Comparison of ENCODE assay signal across 8 cellular contexts in genomic region chr20:53413188-53413631, GRCh38.
DNase-seq lines count a peak whose midpoint lies in the region; ATAC-seq, FAIRE-seq and TF ChIP-seq lines count a peak whose summit lies in the region.

No MANE protein-coding gene starts in this region.

- no peak overlapping the region for H2AK5ac ChIP-seq in H1 (ENCODE audit: low read depth, low read length)

- peak; percentile 12 to 51 (median 28) for DNase-seq in CD4-positive, alpha-beta T cell
- DNase-seq in WTC11 (ENCODE audit: low spot score) (peak; percentile 88), H1 (ENCODE audit: low read depth in 1 of 2, low spot score in 2 of 2) (peak; percentile 73 to 86), retinal pigment epithelial cell (ENCODE audit: low read depth) (no peak), hippocampal formation (lab: John Stamatoyannopoulos, UW) (no peak), ureter (ENCODE audit: low spot score) (no peak)

- intact Hi-C loops in CD4-positive, alpha-beta T cell (cut with DNase I, micrococcal nuclease), result loop anchor here in 1 of 2 experiments (5.0 to 10.0 kb wide), 2 partner anchors 529 to 782 kb away; no protein-coding TSS in a partner anchor

- FAIRE-seq in H1 (lab: Jason Lieb, UNC), result peak; percentile 89

- WGBS in H1 (ENCODE audit: extremely low coverage in 1 of 2, insufficient coverage in 1 of 2, insufficient read length in 1 of 2, insufficient replicate concordance in 2 of 2, low coverage in 1 of 2, low lambda C conversion rate in 2 of 2, missing lambda C conversion rate in 1 of 2), 2 experiments, result 23% methylated on average over 15 of the region's 15 CpGs; no CpG with 5 or more reads in 1 of the 2 experiments

- H3K79me1 ChIP-seq in H1 (ENCODE audit: low read depth, low read length), result no peaks in the 10 kb centered on the region

- peak overlapping the region; percentile 92; the same call in 1 of the 2 replicates for H3K18ac ChIP-seq in H1 (ENCODE audit: extremely low read depth, low read length)

- TF ChIP-seq POLR2A in H1 (IDR thresholded peaks at IDR 0.05; ENCODE audit: control extremely low read depth in 1 of 2, low read depth in 2 of 2, low read length in 2 of 2), result no peak

- H2BK12ac ChIP-seq in H1 (ENCODE audit: low read depth, low read length), result peak overlapping the region; percentile 62; the same call in 1 of the 2 replicates

- H4K20me1 ChIP-seq in H1 (replicated peaks in 1 of 2; ENCODE audit: control insufficient read depth in 1 of 2, insufficient read depth in 2 of 2, low read length in 2 of 2), result no peaks in the 10 kb centered on the region

- no peak overlapping the region for H3K14ac ChIP-seq in H1 (ENCODE audit: insufficient read length)

- no peak overlapping the region for H2BK15ac ChIP-seq in H1 (ENCODE audit: low read length)

- H3K27ac Mint-ChIP-seq in CD4-positive, alpha-beta T cell, result no peak overlapping the region
- H3K27ac Mint-ChIP-seq in WTC11, result no peak overlapping the region

- H3K27ac ChIP-seq in CD4-positive, alpha-beta T cell (ENCODE audit: low read depth, low read length), result no peak overlapping the region
- no peak overlapping the region for H3K27ac ChIP-seq in H1 (ENCODE audit: low read depth, low read length)

- no peaks in the 10 kb centered on the region; the same call in 1 of the 2 replicates for H3K23me2 ChIP-seq in H1 (ENCODE audit: low read depth, low read length)

- no peaks in the 10 kb centered on the region for H3K27me3 Mint-ChIP-seq in CD4-positive, alpha-beta T cell
- no peaks in the 10 kb centered on the region for H3K27me3 Mint-ChIP-seq in WTC11 (ENCODE audit: low read depth)

- no peaks in the 10 kb centered on the region for H3K9me3 Mint-ChIP-seq in CD4-positive, alpha-beta T cell
- H3K9me3 Mint-ChIP-seq in WTC11, result no peaks in the 10 kb centered on the region

- H3K56ac ChIP-seq in H1 (replicated peaks; ENCODE audit: insufficient read length, low read depth, low read length), result no peak overlapping the region

- H4K5ac ChIP-seq in H1 (ENCODE audit: insufficient read length, low read depth, low read length), result no peak overlapping the region

- peak; percentile 90 to 91 for TF ChIP-seq RAD21 in H1 (IDR thresholded peaks at IDR 0.05 in 1 of 2, conservative IDR thresholded peaks at IDR 0.05 in 1 of 2; ENCODE audit: low read depth in 2 of 2, low read length in 2 of 2)

- no peak overlapping the region; the same call in 1 of the 2 replicates for H2BK5ac ChIP-seq in H1 (ENCODE audit: low read depth, low read length)

- H3K4me1 ChIP-seq in H1 (replicated peaks in 1 of 4; ENCODE audit: control insufficient read depth in 3 of 4, insufficient read depth in 4 of 4, low read length in 3 of 4), result peaks cover 0 to 7% (median 4%) of the 10 kb centered on the region in 4 experiments; a peak in 5 of 7 replicates

- peak overlapping the region; percentile 81 for H2BK120ac ChIP-seq in H1 (replicated peaks; ENCODE audit: low read depth, low read length)

- CTCF ChIA-PET in CD4-positive, alpha-beta T cell (lab: Charles Lee), result interaction anchor here (1.5 kb wide), 1 partner anchor 527 kb away, joined by 5 read pairs; no protein-coding TSS in a partner anchor
- CTCF ChIA-PET in WTC11 (lab: Charles Lee) (interaction anchor here (0.6 to 3.4 kb wide), 22 partner anchors 26 to 691 kb away, joined by 3 to 63 read pairs (median 4); no protein-coding TSS in a partner anchor), H1 (lab: Charles Lee; ENCODE audit: partially characterized antibody) (interaction anchor here (0.8 to 4.3 kb wide), 28 partner anchors 9 to 690 kb away, joined by 3 to 30 read pairs (median 3); no protein-coding TSS in a partner anchor)

- H3K4me1 Mint-ChIP-seq in CD4-positive, alpha-beta T cell (ENCODE audit: low read depth), result peaks cover 11% of the 10 kb centered on the region
- H3K4me1 Mint-ChIP-seq in WTC11, result peaks cover 17% of the 10 kb centered on the region

- TF ChIP-seq CTCF in CD4-positive, alpha-beta T cell (IDR thresholded peaks at IDR 0.05), result peak; percentile 53
- TF ChIP-seq CTCF in WTC11 (IDR thresholded peaks at IDR 0.05) (peak; percentile 42; the same call in 1 of the 2 replicates), H1 (IDR thresholded peaks at IDR 0.05; ENCODE audit: control extremely low read depth in 1 of 3, insufficient read depth in 1 of 3, low read depth in 1 of 3, low read length in 3 of 3) (peak; percentile 69 to 98 (median 95)), retinal pigment epithelial cell (conservative IDR thresholded peaks at IDR 0.05; ENCODE audit: low read depth, low read length) (peak; percentile 29)

- no peak overlapping the region for H4K91ac ChIP-seq in H1 (replicated peaks; ENCODE audit: insufficient read length, low read length)

- POLR2A ChIA-PET in CD4-positive, alpha-beta T cell (lab: Charles Lee), result interaction anchor here (0.9 kb wide), 1 partner anchor 503 kb away, joined by 3 read pairs; no protein-coding TSS in a partner anchor
- POLR2A ChIA-PET in WTC11 (lab: Charles Lee), result no interaction called here
- POLR2A ChIA-PET in H1 (lab: Charles Lee; ENCODE audit: partially characterized antibody), result interaction anchor here (0.6 to 0.8 kb wide), 2 partner anchors 154 to 178 kb away, joined by 3 read pairs; no protein-coding TSS in a partner anchor

- H3K27me3 ChIP-seq in CD4-positive, alpha-beta T cell (ENCODE audit: control insufficient read depth, insufficient read depth, low read length), result no peaks in the 10 kb centered on the region
- H3K27me3 ChIP-seq in H1 (replicated peaks in 1 of 4; ENCODE audit: control insufficient read depth in 3 of 4, extremely low read depth in 1 of 4, insufficient read depth in 3 of 4, low read length in 3 of 4), result no peaks in the 10 kb centered on the region

- H3K36me3 Mint-ChIP-seq in CD4-positive, alpha-beta T cell (ENCODE audit: low read depth), result no peaks in the 10 kb centered on the region
- no peaks in the 10 kb centered on the region for H3K36me3 Mint-ChIP-seq in WTC11

- H3K36me3 ChIP-seq in H1 (ENCODE audit: control insufficient read depth in 2 of 4, insufficient read depth in 4 of 4, low read length in 3 of 4), result no peaks in the 10 kb centered on the region; a peak in 1 of 8 replicates

- 0 out of 2 replicates have a peak overlapping the region, but pooled peaks have one; percentile 27 for H2BK20ac ChIP-seq in H1 (ENCODE audit: low read length)

- H3K9me3 ChIP-seq in CD4-positive, alpha-beta T cell (ENCODE audit: control insufficient read depth, low read length), result no peaks in the 10 kb centered on the region
- H3K9me3 ChIP-seq in H1 (ENCODE audit: insufficient read depth in 2 of 2, low read depth in 1 of 2, low read length in 1 of 2), result no peaks in the 10 kb centered on the region

- peak in 1 of 2 experiments; percentile 58; a peak in 1 of 3 replicates for TF ChIP-seq EP300 in H1 (IDR thresholded peaks at IDR 0.05; ENCODE audit: borderline replicate concordance in 1 of 2, low read depth in 2 of 2, low read length in 2 of 2)

- H3K4ac ChIP-seq in H1 (replicated peaks; ENCODE audit: insufficient read length, low read depth, low read length), result no peak overlapping the region

- ATAC-seq in CD4-positive, alpha-beta T cell (ENCODE audit: poor library complexity), result peak; percentile 24
- ATAC-seq in GM19397 (IDR thresholded peaks at IDR 0.05; ENCODE audit: unreplicated experiment), result peak; percentile 69
- ATAC-seq in HG03571 (IDR thresholded peaks at IDR 0.05; ENCODE audit: unreplicated experiment), result peak; percentile 78
- ATAC-seq in WTC11, result peak; percentile 93

- H3K4me3 ChIP-seq in H1 (ENCODE audit: extremely low read depth in 1 of 4, insufficient read depth in 2 of 4, low read depth in 3 of 4, low read length in 4 of 4), result peak overlapping the region in 1 of 4 experiments; percentile 42; a peak in 3 of 8 replicates
- no peak overlapping the region for H3K4me3 ChIP-seq in retinal pigment epithelial cell (ENCODE audit: low read length)

- H2AFZ ChIP-seq in H1 (ENCODE audit: low read length), result peak overlapping the region; percentile 95

- no peaks in the 10 kb centered on the region for H3K79me2 ChIP-seq in H1 (ENCODE audit: control insufficient read depth in 1 of 2, insufficient read depth in 2 of 2, low read length in 2 of 2)

- H4K8ac ChIP-seq in H1 (ENCODE audit: extremely low read depth, insufficient read depth, low read length), result no peak overlapping the region

- no peak overlapping the region for H3K4me3 Mint-ChIP-seq in CD4-positive, alpha-beta T cell
- peak overlapping the region; percentile 54 for H3K4me3 Mint-ChIP-seq in WTC11

- no peak overlapping the region for H3K23ac ChIP-seq in H1 (ENCODE audit: insufficient read length)

- no peak overlapping the region for H3K9ac ChIP-seq in H1 (replicated peaks in 1 of 4; ENCODE audit: extremely low read depth in 1 of 4, low read depth in 3 of 4, low read length in 3 of 4)

- peak overlapping the region; percentile 54 to 62 for H3K4me2 ChIP-seq in H1 (ENCODE audit: insufficient read depth in 1 of 2, low read depth in 2 of 2, low read length in 2 of 2)

TF ChIP-seq in WTC11, 78 proteins besides CTCF, POLR2A, EP300 and RAD21 (continues in another document):
- TF ChIP-seq SOX15 (CRISPR knock-in tag; IDR thresholded peaks at IDR 0.05) (no peak), NFYB (CRISPR knock-in tag; conservative IDR thresholded peaks at IDR 0.05; ENCODE audit: low read depth) (no peak), ETV6 (CRISPR knock-in tag; IDR thresholded peaks at IDR 0.05) (no peak), ERG (CRISPR knock-in tag; IDR thresholded peaks at IDR 0.05) (no peak)

TF ChIP-seq in H1, 55 proteins besides CTCF, POLR2A, EP300 and RAD21 (continues in another document):
- no peak for TF ChIP-seq SP2 (IDR thresholded peaks at IDR 0.05; ENCODE audit: low read length)
- TF ChIP-seq USF2 (IDR thresholded peaks at IDR 0.05; ENCODE audit: low read length), result peak; percentile 75
- no peak for TF ChIP-seq KDM5A (IDR thresholded peaks at IDR 0.05; ENCODE audit: low read length)
- peak; percentile 54; the same call in 1 of the 2 replicates for TF ChIP-seq E2F6 (IDR thresholded peaks at IDR 0.05)
- TF ChIP-seq SP4 (IDR thresholded peaks at IDR 0.05; ENCODE audit: low read length), result 0 out of 2 replicates have a peak, but pooled peaks have one; percentile 50
- no peak for TF ChIP-seq JUN (IDR thresholded peaks at IDR 0.05; ENCODE audit: low read depth, low read length)

Comparison
In these comparisons a context has a peak if more than half of its experiments do, and no peak if none do; other contexts are left out.
1. ATAC-seq: peak in every context shown above with its lines; median percentile 93 in WTC11; 78 in HG03571; 69 in GM19397; 24 in CD4-positive, alpha-beta T cell.
2. DNase-seq: peak in CD4-positive, alpha-beta T cell (10 of 10), WTC11 (single experiment) and H1 (2 of 2); none in retinal pigment epithelial cell (single experiment), hippocampal formation (0 of 2) and ureter (single experiment).
3. CTCF ChIP-seq: peak in every context shown above with its lines; median percentile 95 in H1; 53 in CD4-positive, alpha-beta T cell; 42 in WTC11; 29 in retinal pigment epithelial cell.